In genomic region chr6:21664263-21665081, GRCh38 we compare ENCODE assay signal across 8 cellular contexts.
A peak's percentile ranks its signal among the peaks of the same experiment; 100 is the strongest.
DNase-seq lines count a peak whose midpoint lies in the region; ATAC-seq, FAIRE-seq and TF ChIP-seq lines count a peak whose summit lies in the region.

No MANE protein-coding gene starts in this region.

- DNase-seq in stimulated activated CD4-positive, alpha-beta T cell treated with anti-CD3 and anti-CD28 coated beads, Interleukin-4, amount 100 ng/mL, for 1 hour, result peak; percentile 21
- no peak for DNase-seq in stimulated activated CD4-positive, alpha-beta T cell treated with anti-CD3 and anti-CD28 coated beads, Interleukin-12 subunit alpha, Interleukin-12 subunit beta, amount 100 ng/mL, for 4 hours
- DNase-seq in astrocyte (ENCODE audit: low read depth) (peak; percentile 27), keratinocyte (ENCODE audit: low read depth, low spot score) (no peak), stomach (no peak), NOMO-1 (lab: John Stamatoyannopoulos, UW; ENCODE audit: unreplicated experiment in 2 of 2) (no peak)

- H3K9me1 ChIP-seq in keratinocyte (ENCODE audit: control insufficient read depth, extremely low read depth, insufficient read depth, low read length), result no peaks in the 10 kb centered on the region

- ATAC-seq in GM19467 (IDR thresholded peaks at IDR 0.05; ENCODE audit: unreplicated experiment) (no peak), GM21526 (IDR thresholded peaks at IDR 0.05; ENCODE audit: low FRiP score, unreplicated experiment) (no peak)

- peaks cover 14% of the 10 kb centered on the region for H3K4me1 Mint-ChIP-seq in astrocyte (ENCODE audit: low read depth, unreplicated experiment)

- H3K4me2 ChIP-seq in astrocyte (ENCODE audit: low read length) (peak overlapping the region; percentile 97), keratinocyte (ENCODE audit: control insufficient read depth, extremely low read depth, insufficient read depth, low read depth, low read length) (peak overlapping the region; percentile 82)

- dilution Hi-C loops in keratinocyte (cut with MboI; ENCODE audit: extremely low pct_ligation_motif_present, low sequenced_read_pairs), result no loop called here

- peaks cover 39% of the 10 kb centered on the region for H3K79me2 ChIP-seq in astrocyte (ENCODE audit: insufficient read depth, low read length)
- H3K79me2 ChIP-seq in keratinocyte (ENCODE audit: control insufficient read depth, insufficient read depth, low read length), result no peaks in the 10 kb centered on the region

- H2AFZ ChIP-seq in astrocyte (ENCODE audit: low read depth, low read length) (peak overlapping the region; percentile 94), keratinocyte (ENCODE audit: control insufficient read depth, low read length) (peak overlapping the region; percentile 83)

- no peaks in the 10 kb centered on the region for H3K9me3 ChIP-seq in astrocyte (ENCODE audit: insufficient read depth, low read depth, low read length)
- H3K9me3 ChIP-seq in keratinocyte (ENCODE audit: control insufficient read depth, low read depth, low read length), result no peaks in the 10 kb centered on the region
- no peaks in the 10 kb centered on the region for H3K9me3 ChIP-seq in stomach

- no peak for TF ChIP-seq CTCF in astrocyte (IDR thresholded peaks at IDR 0.05; ENCODE audit: insufficient read depth, low read depth, low read length)
- no peak for TF ChIP-seq CTCF in keratinocyte (optimal IDR thresholded peaks at IDR 0.05 in 1 of 3, IDR thresholded peaks at IDR 0.05 in 1 of 3, conservative IDR thresholded peaks at IDR 0.05 in 1 of 3; ENCODE audit: extremely low read depth in 1 of 3, insufficient read depth in 2 of 3, low read length in 3 of 3)
- TF ChIP-seq CTCF in stomach (IDR thresholded peaks at IDR 0.05), result no peak

- peaks cover 11% of the 10 kb centered on the region for H3K27me3 Mint-ChIP-seq in astrocyte (ENCODE audit: low read depth, unreplicated experiment)

- TF ChIP-seq POLR2A in stomach (IDR thresholded peaks at IDR 0.05), result no peak

- no peaks in the 10 kb centered on the region for H3K9me3 Mint-ChIP-seq in astrocyte (ENCODE audit: unreplicated experiment)

- peak overlapping the region; percentile 98 for H3K4me3 Mint-ChIP-seq in astrocyte (ENCODE audit: unreplicated experiment)

- H3K36me3 Mint-ChIP-seq in astrocyte (ENCODE audit: low read depth, unreplicated experiment), result no peaks in the 10 kb centered on the region

- peaks cover 18% of the 10 kb centered on the region for H3K4me1 ChIP-seq in astrocyte (ENCODE audit: insufficient read depth, low read length)
- peaks cover 3% of the 10 kb centered on the region for H3K4me1 ChIP-seq in keratinocyte (ENCODE audit: control insufficient read depth, extremely low read depth, insufficient read depth, low read length)
- H3K4me1 ChIP-seq in stomach, result peaks cover 27 to 39% (median 37%) of the 10 kb centered on the region in 4 donors

- peak overlapping the region; percentile 87 for H3K9ac ChIP-seq in astrocyte (ENCODE audit: low read length)
- no peak overlapping the region for H3K9ac ChIP-seq in keratinocyte (ENCODE audit: control insufficient read depth, extremely low read depth, insufficient read depth, low read length)

- intact Hi-C loops in stomach (cut with DNase I; ENCODE audit: low total_unique reads), result no loop called here

- peaks cover 14% of the 10 kb centered on the region for H3K27me3 ChIP-seq in astrocyte (ENCODE audit: insufficient read depth, low read length)
- H3K27me3 ChIP-seq in keratinocyte (ENCODE audit: control insufficient read depth, extremely low read depth, insufficient read depth, low read length), result peaks cover 47% of the 10 kb centered on the region
- peaks cover 0 to 71% (median 49%) of the 10 kb centered on the region in 3 donors for H3K27me3 ChIP-seq in stomach

- H3K27ac ChIP-seq in astrocyte (ENCODE audit: low read depth, low read length) (no peak overlapping the region), keratinocyte (ENCODE audit: control insufficient read depth, insufficient read depth, low read length) (no peak overlapping the region), stomach (peak overlapping the region; percentile 3 to 69 (median 65))

- FAIRE-seq in astrocyte (lab: Jason Lieb, UNC) (no peak), keratinocyte (lab: Jason Lieb, UNC) (no peak)

- H4K20me1 ChIP-seq in astrocyte (ENCODE audit: insufficient read depth, low read length) (no peaks in the 10 kb centered on the region), keratinocyte (ENCODE audit: control insufficient read depth, extremely low read depth, insufficient read depth, low read length) (no peaks in the 10 kb centered on the region)

- H3K4me3 ChIP-seq in astrocyte (ENCODE audit: insufficient read depth, low read depth, low read length) (peak overlapping the region; percentile 62), keratinocyte (ENCODE audit: control insufficient read depth in 2 of 3, extremely low read depth in 1 of 3, insufficient read depth in 2 of 3, low read depth in 1 of 3, low read length in 3 of 3) (peak overlapping the region; percentile 32 to 70 (median 62)), stomach (peak overlapping the region; percentile 46 to 58 (median 51))

- no peaks in the 10 kb centered on the region for H3K36me3 ChIP-seq in astrocyte (ENCODE audit: insufficient read depth, low read length)
- H3K36me3 ChIP-seq in keratinocyte (ENCODE audit: control insufficient read depth in 2 of 2, extremely low read depth in 1 of 2, insufficient read depth in 2 of 2, low read length in 2 of 2), result no peaks in the 10 kb centered on the region
- H3K36me3 ChIP-seq in stomach, result no peaks in the 10 kb centered on the region

- no peak overlapping the region for H3K27ac Mint-ChIP-seq in astrocyte (ENCODE audit: unreplicated experiment)

- no peak for TF ChIP-seq EP300 in stomach (IDR thresholded peaks at IDR 0.05)

- 2 to 7% (median 4%) methylated on average over 57 to 78 of the region's 78 CpGs for WGBS in stomach, 5 donors

Comparison
In these comparisons a context has a peak if more than half of its experiments do, and no peak if none do; other contexts are left out.
1. DNase-seq: peak in stimulated activated CD4-positive, alpha-beta T cell treated with anti-CD3 and anti-CD28 coated beads, Interleukin-4, amount 100 ng/mL, for 1 hour (single experiment) and astrocyte (single experiment); none in stimulated activated CD4-positive, alpha-beta T cell treated with anti-CD3 and anti-CD28 coated beads, Interleukin-12 subunit alpha, Interleukin-12 subunit beta, amount 100 ng/mL, for 4 hours (single experiment), keratinocyte (single experiment), stomach (single experiment) and NOMO-1 (0 of 2).
2. H3K27ac ChIP-seq: peak in stomach (5 of 5); none in astrocyte (single experiment) and keratinocyte (single experiment).
3. Peak in every context shown above with its lines, with median percentiles within 50 percentile points of each other: H3K4me3 ChIP-seq.